ENCODE assay signal across 17 cellular contexts in genomic region chr20:48727226-48727625, GRCh38.
DNase-seq lines count a peak whose midpoint lies in the region; ATAC-seq, FAIRE-seq and TF ChIP-seq lines count a peak whose summit lies in the region.
"Had no signal": no experiment of that assay in that cellular context is flagged by ENCODE, and none has a peak within 500 bp of the region (broad histone marks: within the 10 kb centered on the region; RNA-seq: fewer than 3 reads in every experiment).

No MANE protein-coding gene starts in this region.

- no peak overlapping the region for H3K4me3 Mint-ChIP-seq in stimulated activated memory B cell treated with anti-CD40 and anti-IgM and Interleukin-4, amounts not matched to agents 10 μg/mL and 1 μg/mL and 100 μg/mL, for 72 hours
- H3K4me3 Mint-ChIP-seq in glutamatergic neuron (ENCODE audit: unreplicated experiment): no peak overlapping the region

- H3K4me1 ChIP-seq in ascending aorta (peaks cover 15 to 53% of the 10 kb centered on the region in 2 donors), kidney (ENCODE audit: control insufficient read depth in 1 of 2, insufficient read depth in 1 of 2, low read depth in 1 of 2, low read length in 2 of 2) (peaks cover 4 to 10% of the 10 kb centered on the region in 2 donors)

- no peak overlapping the region for H3K9ac ChIP-seq in kidney (ENCODE audit: low read length in 2 of 2)
- H3K9ac ChIP-seq: BLaER1 had no signal

- no peaks in the 10 kb centered on the region for H3K9me3 Mint-ChIP-seq in stimulated activated memory B cell treated with anti-CD40 and anti-IgM and Interleukin-4, amounts not matched to agents 10 μg/mL and 1 μg/mL and 100 μg/mL, for 72 hours
- peaks cover 20% of the 10 kb centered on the region for H3K9me3 Mint-ChIP-seq in glutamatergic neuron (ENCODE audit: unreplicated experiment)

- intact Hi-C loops in ascending aorta (cut with DNase I) (no loop called here), kidney (cut with DNase I) (no loop called here)

- H3K4me1 Mint-ChIP-seq in stimulated activated memory B cell treated with anti-CD40 and anti-IgM and Interleukin-4, amounts not matched to agents 10 μg/mL and 1 μg/mL and 100 μg/mL, for 72 hours: peaks cover 70% of the 10 kb centered on the region
- peaks cover 58% of the 10 kb centered on the region for H3K4me1 Mint-ChIP-seq in glutamatergic neuron (ENCODE audit: low read depth, unreplicated experiment)

- H3K27me3 Mint-ChIP-seq in stimulated activated memory B cell treated with anti-CD40 and anti-IgM and Interleukin-4, amounts not matched to agents 10 μg/mL and 1 μg/mL and 100 μg/mL, for 72 hours: no peaks in the 10 kb centered on the region
- peaks cover 18% of the 10 kb centered on the region for H3K27me3 Mint-ChIP-seq in glutamatergic neuron (ENCODE audit: unreplicated experiment)

- no peak for FAIRE-seq in kidney (lab: Jason Lieb, UNC)
- FAIRE-seq: GM12891, RCC 7860 had no signal

- peaks cover 57% of the 10 kb centered on the region for H3K36me3 Mint-ChIP-seq in stimulated activated memory B cell treated with anti-CD40 and anti-IgM and Interleukin-4, amounts not matched to agents 10 μg/mL and 1 μg/mL and 100 μg/mL, for 72 hours
- peaks cover 19% of the 10 kb centered on the region for H3K36me3 Mint-ChIP-seq in glutamatergic neuron (ENCODE audit: unreplicated experiment)

- H3K36me3 ChIP-seq in ascending aorta: no peaks in the 10 kb centered on the region
- H3K36me3 ChIP-seq in kidney (ENCODE audit: control insufficient read depth in 1 of 2, insufficient read depth in 2 of 2, low read length in 2 of 2): no peaks in the 10 kb centered on the region
- H3K36me3 ChIP-seq: BLaER1 had no signal

- H3K27ac ChIP-seq in ascending aorta: peak overlapping the region; percentile 52 to 61
- H3K27ac ChIP-seq in kidney (ENCODE audit: low read depth in 2 of 2, low read length in 2 of 2): no peak overlapping the region
- H3K27ac ChIP-seq: BLaER1 had no signal

- DNase-seq in COLO829 (ENCODE audit: low spot score): peak; percentile 98
- no peak for DNase-seq in ascending aorta (ENCODE audit: low spot score in 2 of 2)
- peak; percentile 8 for DNase-seq in kidney
- no peak for DNase-seq in mucosa of gallbladder (ENCODE audit: low spot score)
- no peak for DNase-seq in glutamatergic neuron
- DNase-seq: DMS79, IMR-90, Kasumi-1, NCI-H1105 treated with DMSO at 0.1 percent for 48 hours, NCI-H187 treated with DMSO at 0.1 percent for 48 hours, NCI-H2171, SHP77 had no signal

- H3K9me3 ChIP-seq in ascending aorta (no peaks in the 10 kb centered on the region), kidney (ENCODE audit: control insufficient read depth in 1 of 2, low read length in 2 of 2) (no peaks in the 10 kb centered on the region)

- H3K27me3 ChIP-seq in ascending aorta: no peaks in the 10 kb centered on the region
- H3K27me3 ChIP-seq: BLaER1 had no signal

- no peak overlapping the region for H3K4me3 ChIP-seq in ascending aorta
- no peak overlapping the region for H3K4me3 ChIP-seq in kidney (ENCODE audit: low read length in 2 of 2)
- H3K4me3 ChIP-seq: BLaER1 had no signal

- ATAC-seq in stimulated activated memory B cell treated with anti-CD40 and anti-IgM and Interleukin-4, amounts not matched to agents 10 μg/mL and 1 μg/mL and 100 μg/mL, for 72 hours: no peak
- no peak for ATAC-seq in HG02870 (IDR thresholded peaks at IDR 0.05; ENCODE audit: unreplicated experiment)

- TF ChIP-seq CTCF in ascending aorta (IDR thresholded peaks at IDR 0.05) (no peak), kidney (IDR thresholded peaks at IDR 0.05; ENCODE audit: borderline replicate concordance, extremely low read depth, insufficient read depth) (no peak), glutamatergic neuron (IDR thresholded peaks at IDR 0.05; ENCODE audit: partially characterized antibody, unreplicated experiment) (no peak)

- peak overlapping the region; percentile 77 for H3K27ac Mint-ChIP-seq in stimulated activated memory B cell treated with anti-CD40 and anti-IgM and Interleukin-4, amounts not matched to agents 10 μg/mL and 1 μg/mL and 100 μg/mL, for 72 hours
- H3K27ac Mint-ChIP-seq in glutamatergic neuron (ENCODE audit: unreplicated experiment): no peak overlapping the region

Comparison
In these comparisons a context has a peak if more than half of its experiments do, and no peak if none do; other contexts are left out.
1. DNase-seq: peak in COLO829 (single experiment) and kidney (single experiment); none in ascending aorta (0 of 2), mucosa of gallbladder (single experiment) and glutamatergic neuron (single experiment).
2. H3K27ac ChIP-seq: peak in ascending aorta (2 of 2); none in kidney (0 of 2).